19 cellular contexts compared by ENCODE assay signal in genomic region chr18:49875783-49876182, GRCh38.
"Had no signal": no experiment of that assay in that cellular context is flagged by ENCODE, and none has a peak within 500 bp of the region (broad histone marks: within the 10 kb centered on the region; RNA-seq: fewer than 3 reads in every experiment).

No MANE protein-coding gene starts in this region.

- H3K9me3 Mint-ChIP-seq: dendritic cell treated with granulocyte-macrophage colony-stimulating factor and Interleukin-4, amounts not matched to agents 40 ng/mL and 50 ng/mL, for 4 days; effector memory CD8-positive, alpha-beta T cell; naive thymus-derived CD4-positive, alpha-beta T cell; nephron progenitor cell; stimulated activated naive B cell treated with anti-CD40 and anti-IgM and Interleukin-4, amounts not matched to agents 10 μg/mL and 1 μg/mL and 100 μg/mL, for 72 hours; stimulated activated naive CD8-positive, alpha-beta T cell treated with anti-CD3 and anti-CD28 coated beads, Interleukin-15, amount 100 ng/mL, for 72 hours had no signal

- H3K36me3 Mint-ChIP-seq: naive thymus-derived CD4-positive, alpha-beta T cell; stimulated activated naive B cell treated with anti-CD40 and anti-IgM and Interleukin-4, amounts not matched to agents 10 μg/mL and 1 μg/mL and 100 μg/mL, for 72 hours had no signal

- H3K4me3 Mint-ChIP-seq: dendritic cell treated with granulocyte-macrophage colony-stimulating factor and Interleukin-4, amounts not matched to agents 40 ng/mL and 50 ng/mL, for 4 days; effector memory CD8-positive, alpha-beta T cell; naive thymus-derived CD4-positive, alpha-beta T cell; nephron progenitor cell; stimulated activated naive B cell treated with anti-CD40 and anti-IgM and Interleukin-4, amounts not matched to agents 10 μg/mL and 1 μg/mL and 100 μg/mL, for 72 hours; stimulated activated naive CD8-positive, alpha-beta T cell treated with anti-CD3 and anti-CD28 coated beads, Interleukin-15, amount 100 ng/mL, for 72 hours had no signal

- H3K36me3 ChIP-seq: gastroesophageal sphincter, right lobe of liver, spleen had no signal

- DNase-seq: effector memory CD8-positive, alpha-beta T cell; esophagus squamous epithelium; foreskin fibroblast; left colon; naive thymus-derived CD4-positive, alpha-beta T cell; nephron progenitor cell; psoas muscle; retina; right lobe of liver; spleen; stimulated activated CD4-positive, alpha-beta T cell treated with anti-CD3 and anti-CD28 coated beads, Interleukin-15, amount 100 ng/mL, for 24 hours; stimulated activated CD4-positive, alpha-beta T cell treated with anti-CD3 and anti-CD28 coated beads, Interleukin-1b, Interleukin-23, amount 100 ng/mL, for 48 hours; stimulated activated CD4-positive, alpha-beta T cell treated with anti-CD3 and anti-CD28 coated beads, Interleukin-4, amount 100 ng/mL, for 24 hours; stimulated activated naive B cell treated with anti-CD40 and anti-IgM and Interleukin-4, amounts not matched to agents 10 μg/mL and 1 μg/mL and 100 μg/mL, for 72 hours; stimulated activated naive CD8-positive, alpha-beta T cell treated with anti-CD3 and anti-CD28 coated beads, Interleukin-15, amount 100 ng/mL, for 72 hours; transverse colon had no signal

- H3K9me3 ChIP-seq: esophagus squamous epithelium, gastroesophageal sphincter, psoas muscle, right lobe of liver, spleen, thoracic aorta, transverse colon had no signal

- H3K4me1 ChIP-seq: gastroesophageal sphincter, psoas muscle, right lobe of liver, spleen, transverse colon had no signal

- H3K27ac Mint-ChIP-seq: dendritic cell treated with granulocyte-macrophage colony-stimulating factor and Interleukin-4, amounts not matched to agents 40 ng/mL and 50 ng/mL, for 4 days; effector memory CD8-positive, alpha-beta T cell; naive thymus-derived CD4-positive, alpha-beta T cell; nephron progenitor cell; stimulated activated naive B cell treated with anti-CD40 and anti-IgM and Interleukin-4, amounts not matched to agents 10 μg/mL and 1 μg/mL and 100 μg/mL, for 72 hours; stimulated activated naive CD8-positive, alpha-beta T cell treated with anti-CD3 and anti-CD28 coated beads, Interleukin-15, amount 100 ng/mL, for 72 hours had no signal

- H3K4me1 Mint-ChIP-seq: nephron progenitor cell had no signal

- H3K27me3 ChIP-seq: esophagus squamous epithelium, right lobe of liver, spleen, transverse colon had no signal

- H3K4me3 ChIP-seq: esophagus squamous epithelium, gastroesophageal sphincter, psoas muscle, right lobe of liver, spleen, thoracic aorta, transverse colon had no signal
